8 cellular contexts compared by ENCODE assay signal in genomic region chr14:67240978-67241415, GRCh38. TPM values are rescaled to one million over a fixed set of nuclear protein-coding genes. Genes with fewer than 3 reads are reported as not detected.
DNase-seq lines count a peak whose midpoint lies in the region; ATAC-seq and TF ChIP-seq lines count a peak whose summit lies in the region.

No MANE protein-coding gene starts in this region.

- ATAC-seq in HG02759 (IDR thresholded peaks at IDR 0.05; ENCODE audit: unreplicated experiment) (peak; percentile 92), heart right ventricle (peak; percentile 96 to 100 (median 99)), upper lobe of left lung (ENCODE audit: low FRiP score in 2 of 2) (peak; percentile 98)

- no peak for TF ChIP-seq CTCF in GM12875 (IDR thresholded peaks at IDR 0.05; ENCODE audit: borderline replicate concordance, insufficient read depth, low read depth, low read length)
- TF ChIP-seq CTCF in adrenal gland (IDR thresholded peaks at IDR 0.05) = no peak
- TF ChIP-seq CTCF in heart right ventricle (IDR thresholded peaks at IDR 0.05) = no peak
- no peak for TF ChIP-seq CTCF in upper lobe of left lung (IDR thresholded peaks at IDR 0.05)

- peak overlapping the region; percentile 70 for H3K4me3 ChIP-seq in GM12875 (ENCODE audit: low read depth, low read length)
- peak overlapping the region in 3 of 4 donors; percentile 16 to 96 (median 89) for H3K4me3 ChIP-seq in adrenal gland
- peak overlapping the region; percentile 65 to 97 (median 90) for H3K4me3 ChIP-seq in heart right ventricle
- H3K4me3 ChIP-seq in upper lobe of left lung = peak overlapping the region; percentile 84 to 90 (median 89)

- no peaks in the 10 kb centered on the region for H3K9me3 ChIP-seq in adrenal gland (replicated peaks in 1 of 3)
- H3K9me3 ChIP-seq in heart right ventricle = no peaks in the 10 kb centered on the region
- H3K9me3 ChIP-seq in upper lobe of left lung = no peaks in the 10 kb centered on the region

- TF ChIP-seq EP300 in upper lobe of left lung (IDR thresholded peaks at IDR 0.05) = no peak

- no peaks in the 10 kb centered on the region for H3K36me3 ChIP-seq in adrenal gland (replicated peaks in 1 of 2)
- H3K36me3 ChIP-seq in heart right ventricle = no peaks in the 10 kb centered on the region
- H3K36me3 ChIP-seq in upper lobe of left lung = no peaks in the 10 kb centered on the region

- H3K27ac ChIP-seq in adrenal gland (peak overlapping the region; percentile 87 to 100 (median 100)), heart right ventricle (peak overlapping the region; percentile 61 to 98 (median 95)), upper lobe of left lung (peak overlapping the region; percentile 96 to 98 (median 98))

- 0 to 1% (median 0%) methylated on average over 7 to 54 of the region's 54 CpGs for WGBS in adrenal gland, 4 donors
- 0 to 1% methylated on average over 52 to 54 of the region's 54 CpGs for WGBS in heart right ventricle, 2 donors
- 0 to 1% methylated on average over 9 to 11 of the region's 54 CpGs for WGBS in upper lobe of left lung, 2 donors

- intact Hi-C loops in adrenal gland (cut with DNase I) (no loop called here), heart right ventricle (cut with DNase I) (loop anchor here in 4 of 10 donors (2.0 to 5.0 kb wide), 5 partner anchors 36 to 120 kb away; partner anchors contain the start of genes ATP6V1D (in 2 of the 4) and EIF2S1 (in 1 of the 4)), posterior cingulate gyrus (cut with DNase I) (loop anchor here (1.0 to 5.0 kb wide), 3 partner anchors 41 to 733 kb away; partner anchors contain the start of genes ATP6V1D and GPHN)

- H3K4me1 ChIP-seq in adrenal gland (replicated peaks in 1 of 2) (peaks cover 0 to 21% of the 10 kb centered on the region in 2 donors), heart right ventricle (peaks cover 0 to 22% (median 10%) of the 10 kb centered on the region in 9 donors), upper lobe of left lung (peaks cover 5 to 25% (median 7%) of the 10 kb centered on the region in 4 donors)

- H3K27me3 ChIP-seq in adrenal gland (no peaks in the 10 kb centered on the region), heart right ventricle (no peaks in the 10 kb centered on the region), upper lobe of left lung (no peaks in the 10 kb centered on the region)

- TF ChIP-seq POLR2A in adrenal gland (IDR thresholded peaks at IDR 0.05) (peak; percentile 32 to 88), upper lobe of left lung (IDR thresholded peaks at IDR 0.05) (peak in 3 of 4 donors; percentile 43 to 80 (median 59))

- peak; percentile 90 for DNase-seq in NCI-H128 (lab: John Stamatoyannopoulos, UW; ENCODE audit: unreplicated experiment)
- peak; percentile 89 to 94 for DNase-seq in SW 1271 (lab: John Stamatoyannopoulos, UW)
- DNase-seq in adrenal gland = peak; percentile 96 to 98 (median 97)
- DNase-seq in heart right ventricle = peak; percentile 95 to 97
- peak; percentile 93 to 99 (median 96) for DNase-seq in posterior cingulate gyrus
- DNase-seq in upper lobe of left lung = peak; percentile 97 to 99

RNA-seq across cellular contexts. Expression of gene PALS1, which starts 0.2 kb away (rescaled TPM):
- 10 to 100 TPM; 11.0 to 23.0 (median 16.9) TPM for total RNA-seq in adrenal gland
- polyA plus RNA-seq in adrenal gland = 10 to 100 TPM in 1 of 3 donors, 1 to 10 TPM in 2; 2.2 to 19.5 (median 5.4) TPM
- total RNA-seq in heart right ventricle = 10 to 100 TPM; 11.6 to 19.9 (median 15.0) TPM
- 1 to 10 TPM; 4.0 to 4.4 TPM for polyA plus RNA-seq in heart right ventricle
- 10 to 100 TPM; 12.3 to 66.3 (median 35.1) TPM for total RNA-seq in upper lobe of left lung

RNA-seq across cellular contexts. Expression of gene GARIN2, which starts 51.8 kb away (rescaled TPM):
- total RNA-seq in adrenal gland (not detected), heart right ventricle (under 1 TPM in 1 of 10 donors, not detected in 9; 0.19 TPM), upper lobe of left lung (under 1 TPM in 2 of 6 donors, not detected in 4; 0.34 to 0.49 TPM)
- polyA plus RNA-seq in adrenal gland (under 1 TPM in 2 of 3 donors, not detected in 1; 0.07 to 0.48 TPM), heart right ventricle (not detected)

Comparison
In these comparisons a context has a peak if more than half of its experiments do, and no peak if none do; other contexts are left out.
1. Peak in every context shown above with its lines: DNase-seq, ATAC-seq, H3K4me3 ChIP-seq and H3K27ac ChIP-seq.